ENCODE assay signal across 20 cellular contexts in the genomic region with DNA sequence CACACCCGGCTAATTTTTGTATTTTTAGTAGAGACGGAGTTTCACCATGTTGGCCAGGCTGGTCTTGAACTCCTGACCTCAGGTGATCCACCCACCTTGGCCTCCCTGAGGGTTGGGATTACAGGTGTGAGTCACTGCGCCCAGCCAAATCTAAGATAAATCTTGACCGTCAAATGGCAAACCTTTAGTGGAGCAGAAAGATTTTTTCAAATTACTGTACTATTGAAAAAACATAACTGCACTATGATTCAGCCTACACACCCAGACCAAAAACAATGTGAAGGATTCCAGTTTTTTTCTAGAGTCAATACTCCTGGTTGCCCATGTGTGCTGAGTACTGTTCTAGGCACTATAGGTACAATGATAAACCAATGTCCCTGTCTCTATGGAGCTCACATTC. TPM values are rescaled to one million over a fixed set of nuclear protein-coding genes. Genes with fewer than 3 reads are reported as not detected.
DNase-seq lines count a peak whose midpoint lies in the region; ATAC-seq, FAIRE-seq and TF ChIP-seq lines count a peak whose summit lies in the region.
"Had no signal": no experiment of that assay in that cellular context is flagged by ENCODE, and none has a peak within 500 bp of the region (broad histone marks: within the 10 kb centered on the region; RNA-seq: fewer than 3 reads in every experiment).

No MANE protein-coding gene starts in this region.

- H3K9ac ChIP-seq in astrocyte (ENCODE audit: low read length) = no peak overlapping the region

- intact Hi-C loops in lower lobe of right lung (cut with DNase I) = no loop called here

- H3K9me3 ChIP-seq in astrocyte (ENCODE audit: insufficient read depth, low read depth, low read length) (no peaks in the 10 kb centered on the region), lower lobe of right lung (no peaks in the 10 kb centered on the region)
- H3K9me3 ChIP-seq: body of pancreas had no signal

- peak overlapping the region; percentile 6 for H3K4me2 ChIP-seq in astrocyte (ENCODE audit: low read length)

- no peak overlapping the region for H2AFZ ChIP-seq in astrocyte (ENCODE audit: low read depth, low read length)

- peaks cover 5% of the 10 kb centered on the region for H4K20me1 ChIP-seq in astrocyte (ENCODE audit: insufficient read depth, low read length)

- H3K27ac Mint-ChIP-seq in astrocyte (ENCODE audit: unreplicated experiment) (no peak overlapping the region), type B pancreatic cell (peak overlapping the region; percentile 83)
- H3K27ac Mint-ChIP-seq: stimulated activated naive CD8-positive, alpha-beta T cell treated with anti-CD3 and anti-CD28 coated beads, Interleukin-15, Interleukin-2, amounts not matched to agents 100 ng/mL and 50 ng/mL, for 24 hours had no signal

- H3K36me3 Mint-ChIP-seq in astrocyte (ENCODE audit: low read depth, unreplicated experiment) (peaks cover 24% of the 10 kb centered on the region), type B pancreatic cell (peaks cover 58% of the 10 kb centered on the region)

- H3K9me3 Mint-ChIP-seq in astrocyte (ENCODE audit: unreplicated experiment) (peaks cover 9% of the 10 kb centered on the region), type B pancreatic cell (peaks cover 4% of the 10 kb centered on the region)
- H3K9me3 Mint-ChIP-seq: stimulated activated naive CD8-positive, alpha-beta T cell treated with anti-CD3 and anti-CD28 coated beads, Interleukin-15, Interleukin-2, amounts not matched to agents 100 ng/mL and 50 ng/mL, for 24 hours had no signal

- no peaks in the 10 kb centered on the region for H3K27me3 Mint-ChIP-seq in astrocyte (ENCODE audit: low read depth, unreplicated experiment)
- no peaks in the 10 kb centered on the region for H3K27me3 Mint-ChIP-seq in type B pancreatic cell
- H3K27me3 Mint-ChIP-seq: stimulated activated naive CD8-positive, alpha-beta T cell treated with anti-CD3 and anti-CD28 coated beads, Interleukin-15, Interleukin-2, amounts not matched to agents 100 ng/mL and 50 ng/mL, for 24 hours had no signal

- ATAC-seq in foreskin keratinocyte (peak; percentile 79), lower lobe of right lung (no peak)
- ATAC-seq: body of pancreas had no signal

- DNase-seq in HPDE6-E6E7 (ENCODE audit: extremely low spot score) (peak; percentile 15), astrocyte (ENCODE audit: low read depth) (peak; percentile 83), foreskin keratinocyte (peak; percentile 69 to 84), type B pancreatic cell (ENCODE audit: extremely low spot score, unreplicated experiment) (no peak), lower lobe of right lung (no peak), OCI-M1 (lab: John Stamatoyannopoulos, UW) (no peak), SW480 (ENCODE audit: low spot score) (no peak)
- DNase-seq: activated CD8-positive, alpha-beta memory T cell treated with anti-CD3 and anti-CD28 coated beads for 24 hours; activated effector memory CD4-positive, alpha-beta T cell treated with Interleukin-2 at 50 U/mL for 16 hours; body of pancreas; effector CD8-positive, alpha-beta T cell; EL; NCI-H1694; NCI-H510A treated with DMSO at 0.1 percent for 48 hours; posterior cingulate gyrus; stimulated activated CD4-positive, alpha-beta T cell treated with anti-CD3 and anti-CD28 coated beads, Interleukin-12 subunit alpha, Interleukin-12 subunit beta, amount 100 ng/mL, for 4 hours; SW 1271; WERI-Rb-1 had no signal

- H3K4me1 Mint-ChIP-seq in astrocyte (ENCODE audit: low read depth, unreplicated experiment) (no peaks in the 10 kb centered on the region), type B pancreatic cell (ENCODE audit: unreplicated experiment) (peaks cover 26% of the 10 kb centered on the region)

- no peak overlapping the region for H3K4me3 Mint-ChIP-seq in astrocyte (ENCODE audit: unreplicated experiment)
- peak overlapping the region; percentile 63 for H3K4me3 Mint-ChIP-seq in type B pancreatic cell
- H3K4me3 Mint-ChIP-seq: stimulated activated naive CD8-positive, alpha-beta T cell treated with anti-CD3 and anti-CD28 coated beads, Interleukin-15, Interleukin-2, amounts not matched to agents 100 ng/mL and 50 ng/mL, for 24 hours had no signal

- H3K4me3 ChIP-seq in astrocyte (ENCODE audit: insufficient read depth, low read depth, low read length) = no peak overlapping the region
- no peak overlapping the region for H3K4me3 ChIP-seq in lower lobe of right lung
- H3K4me3 ChIP-seq: body of pancreas had no signal

- no peaks in the 10 kb centered on the region for H3K36me3 ChIP-seq in astrocyte (ENCODE audit: insufficient read depth, low read length)
- no peaks in the 10 kb centered on the region for H3K36me3 ChIP-seq in lower lobe of right lung
- H3K36me3 ChIP-seq: WERI-Rb-1 had no signal

- H3K27ac ChIP-seq in astrocyte (ENCODE audit: low read depth, low read length) = peak overlapping the region; percentile 10
- H3K27ac ChIP-seq in foreskin keratinocyte = peak overlapping the region; percentile 67
- no peak overlapping the region for H3K27ac ChIP-seq in lower lobe of right lung
- H3K27ac ChIP-seq: body of pancreas, C4-2B, WERI-Rb-1 had no signal

- TF ChIP-seq CTCF in astrocyte (IDR thresholded peaks at IDR 0.05; ENCODE audit: insufficient read depth, low read depth, low read length) = no peak
- no peak for TF ChIP-seq CTCF in foreskin keratinocyte (conservative IDR thresholded peaks at IDR 0.05)
- no peak for TF ChIP-seq CTCF in type B pancreatic cell (conservative IDR thresholded peaks at IDR 0.05)
- TF ChIP-seq CTCF in lower lobe of right lung (IDR thresholded peaks at IDR 0.05) = no peak

- peaks cover 31% of the 10 kb centered on the region for H3K79me2 ChIP-seq in astrocyte (ENCODE audit: insufficient read depth, low read length)

- H3K4me1 ChIP-seq in astrocyte (ENCODE audit: insufficient read depth, low read length) = peaks cover 19% of the 10 kb centered on the region
- H3K4me1 ChIP-seq in foreskin keratinocyte = peaks cover 17% of the 10 kb centered on the region
- peaks cover 12% of the 10 kb centered on the region for H3K4me1 ChIP-seq in lower lobe of right lung

- no peak for FAIRE-seq in astrocyte (lab: Jason Lieb, UNC)

- H3K27me3 ChIP-seq in astrocyte (ENCODE audit: insufficient read depth, low read length) (no peaks in the 10 kb centered on the region), foreskin keratinocyte (no peaks in the 10 kb centered on the region), lower lobe of right lung (ENCODE audit: low read depth) (no peaks in the 10 kb centered on the region)
- H3K27me3 ChIP-seq: body of pancreas had no signal

RNA-seq across cellular contexts. Expression of a gene that starts 33.9 kb away (rescaled TPM):
- total RNA-seq in astrocyte = 70.4 and 73.3 TPM in 2 replicates
- total RNA-seq in foreskin keratinocyte = 26.9 and 27.1 TPM in 2 replicates
- polyA plus RNA-seq in foreskin keratinocyte = 4.8 and 4.9 TPM in 2 replicates
- total RNA-seq in type B pancreatic cell (ENCODE audit: low replicate concordance) = 171 and 195 TPM in 2 replicates
- total RNA-seq in lower lobe of right lung = 118 TPM

Comparison
In these comparisons a context has a peak if more than half of its experiments do, and no peak if none do; other contexts are left out.
1. DNase-seq: peak in HPDE6-E6E7 (single experiment), astrocyte (single experiment) and foreskin keratinocyte (2 of 2); none in type B pancreatic cell (single experiment), lower lobe of right lung (single experiment), OCI-M1 (single experiment) and SW480 (single experiment).